In genomic region chr22:17842386-17842785, GRCh38 we compare ENCODE assay signal across 13 cellular contexts.
DNase-seq lines count a peak whose midpoint lies in the region; ATAC-seq and TF ChIP-seq lines count a peak whose summit lies in the region.
"Had no signal": no experiment of that assay in that cellular context is flagged by ENCODE, and none has a peak within 500 bp of the region (broad histone marks: within the 10 kb centered on the region; RNA-seq: fewer than 3 reads in every experiment).

No MANE protein-coding gene starts in this region.

- H3K36me3 ChIP-seq in uterus, result no peaks in the 10 kb centered on the region

- in situ Hi-C loops in ACHN (cut with HindIII; ENCODE audit: low pct_ligation_motif_present, low pct_unique_long_range_greater_than_20kb, low sequenced_read_pairs), result no loop called here

- H3K9me3 Mint-ChIP-seq in naive B cell (no peaks in the 10 kb centered on the region), type B pancreatic cell (no peaks in the 10 kb centered on the region)
- H3K9me3 Mint-ChIP-seq: WTC11 had no signal

- intact Hi-C loops in uterus (cut with DNase I; ENCODE audit: low total_unique reads), result no loop called here

- peaks cover 0 to 6% (median 0%) of the 10 kb centered on the region in 3 donors for H3K4me1 Mint-ChIP-seq in naive B cell
- peaks cover 5% of the 10 kb centered on the region for H3K4me1 Mint-ChIP-seq in type B pancreatic cell (ENCODE audit: unreplicated experiment)

- no peak for TF ChIP-seq POLR2A in uterus (IDR thresholded peaks at IDR 0.05)

- H3K9me3 ChIP-seq in uterus, result no peaks in the 10 kb centered on the region
- H3K9me3 ChIP-seq: A549, thoracic aorta had no signal

- peaks cover 0 to 7% of the 10 kb centered on the region in 2 donors for H3K4me1 ChIP-seq in uterus
- H3K4me1 ChIP-seq: A549 had no signal

- H3K36me3 Mint-ChIP-seq in naive B cell (peaks cover 0 to 8% of the 10 kb centered on the region in 2 donors), type B pancreatic cell (peaks cover 4% of the 10 kb centered on the region)
- H3K36me3 Mint-ChIP-seq: WTC11 had no signal

- H3K27ac ChIP-seq in uterus, result peak overlapping the region; percentile 55 to 76
- H3K27ac ChIP-seq: A549, thoracic aorta had no signal

- H3K4me3 Mint-ChIP-seq in naive B cell (peak overlapping the region in 1 of 8 donors; percentile 57), type B pancreatic cell (no peak overlapping the region)
- H3K4me3 Mint-ChIP-seq: WTC11 had no signal

- no peaks in the 10 kb centered on the region for H3K27me3 ChIP-seq in uterus

- H3K4me3 ChIP-seq in uterus, result peak overlapping the region in 1 of 2 donors; percentile 10
- H3K4me3 ChIP-seq: A549, thoracic aorta had no signal

- DNase-seq in activated gamma-delta T cell treated with Interleukin-2 at 50 U/mL for 16 hours (peak; percentile 24), activated gamma-delta T cell (lab: John Stamatoyannopoulos, UW) (no peak), naive B cell (no peak), uterus (peak; percentile 66 to 81), cerebellum (ENCODE audit: low spot score) (no peak), ACHN (no peak), type B pancreatic cell (ENCODE audit: extremely low spot score, unreplicated experiment) (no peak)
- DNase-seq in activated naive CD4-positive, alpha-beta T cell treated with Interleukin-2 at 50 U/mL for 16 hours, result peak; percentile 55
- DNase-seq: NCI-H2081 had no signal

- peak; percentile 32 to 63 for ATAC-seq in naive B cell (ENCODE audit: low read depth in 2 of 2)
- ATAC-seq: A549, esophagus mucosa, WTC11 had no signal

- H3K27me3 Mint-ChIP-seq in naive B cell, result no peaks in the 10 kb centered on the region
- H3K27me3 Mint-ChIP-seq in type B pancreatic cell, result no peaks in the 10 kb centered on the region

- peak overlapping the region in 1 of 6 donors; percentile 62 for H3K27ac Mint-ChIP-seq in naive B cell
- H3K27ac Mint-ChIP-seq in type B pancreatic cell, result no peak overlapping the region
- H3K27ac Mint-ChIP-seq: WTC11 had no signal

- TF ChIP-seq CTCF in uterus (IDR thresholded peaks at IDR 0.05) (no peak), type B pancreatic cell (conservative IDR thresholded peaks at IDR 0.05) (no peak)

Comparison
In these comparisons a context has a peak if more than half of its experiments do, and no peak if none do; other contexts are left out.
1. DNase-seq: peak in activated gamma-delta T cell treated with Interleukin-2 at 50 U/mL for 16 hours (single experiment), activated naive CD4-positive, alpha-beta T cell treated with Interleukin-2 at 50 U/mL for 16 hours (single experiment) and uterus (2 of 2); none in activated gamma-delta T cell (single experiment), naive B cell (single experiment), cerebellum (single experiment), ACHN (single experiment) and type B pancreatic cell (single experiment).